Comparison of ENCODE assay signal across 22 cellular contexts in the genomic region with DNA sequence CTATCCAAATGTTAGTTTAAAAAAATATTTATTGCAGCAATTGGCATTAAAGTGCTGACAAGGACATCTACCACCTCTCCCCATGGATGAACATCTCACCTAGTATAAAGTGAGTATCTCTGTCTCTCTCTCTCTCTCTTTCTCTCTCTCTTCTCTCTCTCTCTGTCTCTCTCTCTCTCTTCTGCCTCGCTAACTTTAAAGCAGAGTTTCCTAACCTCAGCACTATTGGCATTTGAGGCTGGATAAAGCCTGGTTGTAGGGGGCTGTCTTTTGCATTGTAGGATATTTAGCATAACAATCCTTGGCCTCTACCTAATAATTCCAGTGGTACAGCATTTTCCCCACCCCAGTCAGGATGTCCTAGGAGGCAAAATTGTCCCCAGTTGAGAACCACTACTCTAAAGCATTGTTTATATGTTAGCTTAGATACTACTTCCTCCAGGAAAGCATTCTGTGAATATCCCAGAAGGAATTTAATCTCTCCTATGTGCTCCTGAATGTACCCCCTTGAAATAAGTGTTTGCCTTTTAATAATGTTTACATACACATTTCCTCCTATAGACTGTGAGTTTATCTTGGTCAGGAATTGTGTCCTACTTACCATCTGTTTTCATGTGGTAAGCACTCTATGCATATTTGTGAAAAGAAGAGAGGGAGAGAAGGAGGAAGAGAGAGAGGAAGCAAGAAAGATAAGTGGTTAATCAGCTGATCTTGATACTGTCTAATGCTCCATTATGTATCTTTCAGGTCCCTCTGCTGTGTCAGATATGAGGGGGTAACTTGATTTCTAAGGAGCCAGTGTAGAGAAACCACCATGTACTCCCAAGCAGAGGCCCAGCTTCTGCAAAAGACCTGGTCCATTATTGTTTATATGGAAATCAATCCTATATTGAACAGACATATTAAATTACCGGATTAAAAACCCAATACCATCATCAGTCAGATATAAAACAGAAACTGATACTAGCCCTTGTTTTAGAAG.
DNase-seq lines count a peak whose midpoint lies in the region; ATAC-seq and TF ChIP-seq lines count a peak whose summit lies in the region.
"Had no signal": no experiment of that assay in that cellular context is flagged by ENCODE, and none has a peak within 500 bp of the region (broad histone marks: within the 10 kb centered on the region; RNA-seq: fewer than 3 reads in every experiment).

No MANE protein-coding gene starts in this region.

- in situ Hi-C loops in GM13976 (cut with MboI; ENCODE audit: low sequenced_read_pairs, unreplicated experiment) = no loop called here

- ATAC-seq in SK-N-SH treated with all-trans-retinoic acid at 6 μM for 48 hours (peak; percentile 45; the same call in 1 of the 3 replicates), GM21619 (IDR thresholded peaks at IDR 0.05; ENCODE audit: unreplicated experiment) (no peak), GM21786 (IDR thresholded peaks at IDR 0.05; ENCODE audit: unreplicated experiment) (no peak)

- TF ChIP-seq CTCF in fibroblast of pulmonary artery (IDR thresholded peaks at IDR 0.05; ENCODE audit: low read length, missing control alignments) (no peak), GM13976 (IDR thresholded peaks at IDR 0.05; ENCODE audit: borderline replicate concordance, control extremely low read depth, extremely low read depth, insufficient read depth, missing control alignments) (no peak)

- no peak overlapping the region for H3K4me3 ChIP-seq in fibroblast of pulmonary artery (replicated peaks; ENCODE audit: low read depth, low read length)
- H3K4me3 ChIP-seq: MG63, SJSA1 had no signal

- peak; percentile 8 for DNase-seq in DMS53 (lab: John Stamatoyannopoulos, UW)
- no peak for DNase-seq in DMS53 treated with DMSO at 0.1 percent for 48 hours (lab: John Stamatoyannopoulos, UW; ENCODE audit: unreplicated experiment)
- DNase-seq in fibroblast of pulmonary artery (ENCODE audit: low read depth) = peak; percentile 26
- no peak for DNase-seq in mesenteric fat pad (ENCODE audit: low spot score)
- no peak for DNase-seq in GM13976 (ENCODE audit: low spot score)
- DNase-seq: ACHN; BE2C; Calu3; CD8-positive, alpha-beta memory T cell; H9; HFFc6; KG1; MG63; NCI-H1105 treated with DMSO at 0.1 percent for 48 hours; NCI-H2029; NCI-H526 treated with DMSO at 0.1 percent for 48 hours; Right ventricle myocardium superior; RPMI8226 had no signal

TF ChIP-seq in SK-N-SH treated with all-trans-retinoic acid at 6 μM for 48 hours, 23 proteins besides CTCF, POLR2A, EP300 and RAD21:
- TF ChIP-seq ZFP30 (CRISPR knock-in tag; IDR thresholded peaks at IDR 0.05) (no peak), CSDC2 (CRISPR knock-in tag; IDR thresholded peaks at IDR 0.05) (no peak), ZNF565 (CRISPR knock-in tag; conservative IDR thresholded peaks at IDR 0.05; ENCODE audit: low read depth) (no peak), PPARA (CRISPR knock-in tag; IDR thresholded peaks at IDR 0.05; ENCODE audit: borderline replicate concordance) (no peak), ZC3H10 (CRISPR knock-in tag; IDR thresholded peaks at IDR 0.05) (no peak), ZFP3 (CRISPR knock-in tag; IDR thresholded peaks at IDR 0.05) (no peak), ZNF70 (CRISPR knock-in tag; IDR thresholded peaks at IDR 0.05) (no peak), TCF4 (CRISPR knock-in tag; IDR thresholded peaks at IDR 0.05; ENCODE audit: borderline replicate concordance) (peak; percentile 48; the same call in 1 of the 2 replicates), RARB (CRISPR knock-in tag; IDR thresholded peaks at IDR 0.05) (no peak), ESRRG (CRISPR knock-in tag; IDR thresholded peaks at IDR 0.05) (no peak), SNAI2 (CRISPR knock-in tag; IDR thresholded peaks at IDR 0.05) (no peak)
- TF ChIP-seq, protein P1, sequence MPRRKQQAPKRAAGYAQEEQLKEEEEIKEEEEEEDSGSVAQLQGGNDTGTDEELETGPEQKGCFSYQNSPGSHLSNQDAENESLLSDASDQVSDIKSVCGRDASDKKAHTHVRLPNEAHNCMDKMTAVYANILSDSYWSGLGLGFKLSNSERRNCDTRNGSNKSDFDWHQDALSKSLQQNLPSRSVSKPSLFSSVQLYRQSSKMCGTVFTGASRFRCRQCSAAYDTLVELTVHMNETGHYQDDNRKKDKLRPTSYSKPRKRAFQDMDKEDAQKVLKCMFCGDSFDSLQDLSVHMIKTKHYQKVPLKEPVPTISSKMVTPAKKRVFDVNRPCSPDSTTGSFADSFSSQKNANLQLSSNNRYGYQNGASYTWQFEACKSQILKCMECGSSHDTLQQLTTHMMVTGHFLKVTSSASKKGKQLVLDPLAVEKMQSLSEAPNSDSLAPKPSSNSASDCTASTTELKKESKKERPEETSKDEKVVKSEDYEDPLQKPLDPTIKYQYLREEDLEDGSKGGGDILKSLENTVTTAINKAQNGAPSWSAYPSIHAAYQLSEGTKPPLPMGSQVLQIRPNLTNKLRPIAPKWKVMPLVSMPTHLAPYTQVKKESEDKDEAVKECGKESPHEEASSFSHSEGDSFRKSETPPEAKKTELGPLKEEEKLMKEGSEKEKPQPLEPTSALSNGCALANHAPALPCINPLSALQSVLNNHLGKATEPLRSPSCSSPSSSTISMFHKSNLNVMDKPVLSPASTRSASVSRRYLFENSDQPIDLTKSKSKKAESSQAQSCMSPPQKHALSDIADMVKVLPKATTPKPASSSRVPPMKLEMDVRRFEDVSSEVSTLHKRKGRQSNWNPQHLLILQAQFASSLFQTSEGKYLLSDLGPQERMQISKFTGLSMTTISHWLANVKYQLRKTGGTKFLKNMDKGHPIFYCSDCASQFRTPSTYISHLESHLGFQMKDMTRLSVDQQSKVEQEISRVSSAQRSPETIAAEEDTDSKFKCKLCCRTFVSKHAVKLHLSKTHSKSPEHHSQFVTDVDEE (CRISPR knock-in tag; IDR thresholded peaks at IDR 0.05) = 0 out of 2 replicates have a peak, but pooled peaks have one; percentile 47
- TF ChIP-seq, protein P2, sequence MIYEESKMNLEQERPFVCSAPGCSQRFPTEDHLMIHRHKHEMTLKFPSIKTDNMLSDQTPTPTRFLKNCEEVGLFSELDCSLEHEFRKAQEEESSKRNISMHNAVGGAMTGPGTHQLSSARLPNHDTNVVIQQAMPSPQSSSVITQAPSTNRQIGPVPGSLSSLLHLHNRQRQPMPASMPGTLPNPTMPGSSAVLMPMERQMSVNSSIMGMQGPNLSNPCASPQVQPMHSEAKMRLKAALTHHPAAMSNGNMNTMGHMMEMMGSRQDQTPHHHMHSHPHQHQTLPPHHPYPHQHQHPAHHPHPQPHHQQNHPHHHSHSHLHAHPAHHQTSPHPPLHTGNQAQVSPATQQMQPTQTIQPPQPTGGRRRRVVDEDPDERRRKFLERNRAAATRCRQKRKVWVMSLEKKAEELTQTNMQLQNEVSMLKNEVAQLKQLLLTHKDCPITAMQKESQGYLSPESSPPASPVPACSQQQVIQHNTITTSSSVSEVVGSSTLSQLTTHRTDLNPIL (CRISPR knock-in tag; IDR thresholded peaks at IDR 0.05; ENCODE audit: low read depth) = no peak

Comparison
In these comparisons a context has a peak if more than half of its experiments do, and no peak if none do; other contexts are left out.
1. DNase-seq: peak in DMS53 (single experiment) and fibroblast of pulmonary artery (single experiment); none in DMS53 treated with DMSO at 0.1 percent for 48 hours (single experiment), mesenteric fat pad (single experiment) and GM13976 (single experiment).